ENCODE assay signal across 13 cellular contexts in genomic region chr7:55120501-55121198, GRCh38.
DNase-seq lines count a peak whose midpoint lies in the region; ATAC-seq and TF ChIP-seq lines count a peak whose summit lies in the region.
"Had no signal": no experiment of that assay in that cellular context is flagged by ENCODE, and none has a peak within 500 bp of the region (broad histone marks: within the 10 kb centered on the region; RNA-seq: fewer than 3 reads in every experiment).

No MANE protein-coding gene starts in this region.

- TF ChIP-seq CTCF in RWPE1 (conservative IDR thresholded peaks at IDR 0.05; ENCODE audit: low read depth) (no peak), sigmoid colon (IDR thresholded peaks at IDR 0.05) (no peak)

- 20 to 62% methylated on average over 7 of the region's 7 CpGs for WGBS in sigmoid colon, 2 donors

- no peaks in the 10 kb centered on the region for H3K9me3 Mint-ChIP-seq in activated CD4-positive, alpha-beta T cell treated with anti-CD3 and anti-CD28 coated beads for 36 hours (ENCODE audit: low read depth)
- H3K9me3 Mint-ChIP-seq: activated naive CD8-positive, alpha-beta T cell treated with anti-CD3 and anti-CD28 coated beads for 36 hours had no signal

- H3K36me3 Mint-ChIP-seq in activated CD4-positive, alpha-beta T cell treated with anti-CD3 and anti-CD28 coated beads for 36 hours (ENCODE audit: low read depth), result no peaks in the 10 kb centered on the region
- H3K36me3 Mint-ChIP-seq: activated naive CD8-positive, alpha-beta T cell treated with anti-CD3 and anti-CD28 coated beads for 36 hours had no signal

- H3K27me3 ChIP-seq in sigmoid colon, result no peaks in the 10 kb centered on the region
- H3K27me3 ChIP-seq: SJSA1 had no signal

- no peak overlapping the region for H3K4me3 ChIP-seq in sigmoid colon
- H3K4me3 ChIP-seq: SJSA1, thoracic aorta had no signal

- intact Hi-C loops in sigmoid colon (cut with DNase I), result no loop called here
- intact Hi-C loops in activated CD4-positive, alpha-beta T cell treated with anti-CD3 and anti-CD28 coated beads for 36 hours (cut with DNase I, micrococcal nuclease), result no loop called here

- DNase-seq in EH (ENCODE audit: low read depth) (peak; percentile 78), RWPE1 (ENCODE audit: low spot score) (peak; percentile 54), glomerular visceral epithelial cell (ENCODE audit: extremely low spot score) (peak; percentile 14), sigmoid colon (no peak), midbrain (lab: John Stamatoyannopoulos, UW) (no peak), T-helper 1 cell (no peak), NCI-H526 treated with DMSO at 0.1 percent for 48 hours (lab: John Stamatoyannopoulos, UW) (no peak)
- DNase-seq in activated CD4-positive, alpha-beta T cell treated with anti-CD3 and anti-CD28 coated beads for 36 hours, result no peak
- DNase-seq: activated naive CD8-positive, alpha-beta T cell treated with anti-CD3 and anti-CD28 coated beads for 36 hours; DMS79 treated with DMSO at 0.1 percent for 48 hours; NCI-H1105 had no signal

- peaks cover 0 to 25% (median 15%) of the 10 kb centered on the region in 4 donors for H3K4me1 ChIP-seq in sigmoid colon
- H3K4me1 ChIP-seq: SJSA1 had no signal

- TF ChIP-seq EP300 in sigmoid colon (IDR thresholded peaks at IDR 0.05), result no peak

- no peaks in the 10 kb centered on the region for H3K4me1 Mint-ChIP-seq in activated CD4-positive, alpha-beta T cell treated with anti-CD3 and anti-CD28 coated beads for 36 hours
- H3K4me1 Mint-ChIP-seq: activated naive CD8-positive, alpha-beta T cell treated with anti-CD3 and anti-CD28 coated beads for 36 hours had no signal

- no peak overlapping the region for H3K27ac Mint-ChIP-seq in activated CD4-positive, alpha-beta T cell treated with anti-CD3 and anti-CD28 coated beads for 36 hours
- H3K27ac Mint-ChIP-seq: activated naive CD8-positive, alpha-beta T cell treated with anti-CD3 and anti-CD28 coated beads for 36 hours had no signal

- H3K36me3 ChIP-seq in sigmoid colon, result no peaks in the 10 kb centered on the region
- H3K36me3 ChIP-seq: thoracic aorta had no signal

- ATAC-seq in activated CD4-positive, alpha-beta T cell treated with anti-CD3 and anti-CD28 coated beads for 36 hours, result no peak

- CTCF ChIA-PET in RWPE1 (lab: Yijun Ruan, JAX), result interaction anchor here (1.0 to 1.7 kb wide), 2 partner anchors 12 to 347 kb away, joined by 3 read pairs; no protein-coding TSS in a partner anchor
- CTCF ChIA-PET in activated CD4-positive, alpha-beta T cell treated with anti-CD3 and anti-CD28 coated beads for 36 hours (lab: Charles Lee), result no interaction called here

- peaks cover 30% of the 10 kb centered on the region for H3K27me3 Mint-ChIP-seq in activated CD4-positive, alpha-beta T cell treated with anti-CD3 and anti-CD28 coated beads for 36 hours

- no peaks in the 10 kb centered on the region for H3K9me3 ChIP-seq in sigmoid colon
- H3K9me3 ChIP-seq: SJSA1, thoracic aorta had no signal

- POLR2A ChIA-PET in RWPE1 (lab: Yijun Ruan, JAX; ENCODE audit: low non-redundant PET), result no interaction called here
- POLR2A ChIA-PET in activated CD4-positive, alpha-beta T cell treated with anti-CD3 and anti-CD28 coated beads for 36 hours (lab: Charles Lee), result no interaction called here

- no peak overlapping the region for H3K4me3 Mint-ChIP-seq in activated CD4-positive, alpha-beta T cell treated with anti-CD3 and anti-CD28 coated beads for 36 hours
- H3K4me3 Mint-ChIP-seq: activated naive CD8-positive, alpha-beta T cell treated with anti-CD3 and anti-CD28 coated beads for 36 hours had no signal

- no peak for TF ChIP-seq POLR2A in sigmoid colon (IDR thresholded peaks at IDR 0.05)

- H3K27ac ChIP-seq in RWPE1 (peak overlapping the region; percentile 75), sigmoid colon (peak overlapping the region; percentile 43 to 69 (median 54))
- H3K27ac ChIP-seq: SJSA1, thoracic aorta had no signal

Comparison
In these comparisons a context has a peak if more than half of its experiments do, and no peak if none do; other contexts are left out.
1. DNase-seq: peak in EH (single experiment), RWPE1 (single experiment) and glomerular visceral epithelial cell (single experiment); none in sigmoid colon (single experiment), activated CD4-positive, alpha-beta T cell treated with anti-CD3 and anti-CD28 coated beads for 36 hours (single experiment), midbrain (single experiment), T-helper 1 cell (0 of 5) and NCI-H526 treated with DMSO at 0.1 percent for 48 hours (single experiment).